ENCODE assay signal across 1 cellular context in the genomic region with DNA sequence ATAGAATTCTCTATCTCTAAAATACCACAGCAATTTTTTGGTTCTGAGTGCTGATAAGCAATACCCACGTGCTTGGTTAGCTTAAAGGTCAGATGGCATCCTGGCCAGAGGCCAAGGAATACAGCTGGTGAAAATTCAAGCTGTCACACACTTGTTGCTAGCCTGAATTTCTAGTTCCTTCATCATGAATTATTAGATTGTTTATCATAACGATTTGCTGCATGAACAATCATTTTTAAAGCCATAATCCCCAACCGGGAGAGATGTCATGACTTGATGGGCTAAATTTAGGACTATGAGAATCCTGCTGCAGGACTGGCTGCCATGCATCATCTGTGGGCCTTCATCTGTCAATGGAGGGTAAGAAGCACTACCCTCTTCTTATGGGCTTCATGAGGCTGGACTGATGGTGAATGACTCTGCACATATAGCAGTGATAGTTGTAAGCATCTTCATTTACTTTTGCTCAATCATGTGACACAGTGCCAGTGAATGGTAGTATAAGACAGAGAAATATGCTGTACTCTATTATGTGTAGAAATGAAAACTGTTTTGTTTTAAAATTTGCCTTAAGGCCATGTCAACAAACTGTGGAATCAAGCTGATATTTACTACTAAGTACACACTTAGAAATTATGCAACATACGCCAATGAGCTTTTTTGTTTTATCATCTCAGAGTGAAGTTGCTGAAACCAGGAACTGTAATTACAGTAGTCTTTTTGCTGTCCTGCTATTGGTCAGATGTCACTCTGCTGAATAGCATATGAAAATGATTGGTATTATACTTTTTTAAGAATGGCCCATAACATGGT.
TF ChIP-seq lines count a peak whose summit lies in the region.

No MANE protein-coding gene starts in this region.

TF ChIP-seq in GM23338, 12 proteins besides CTCF, POLR2A, EP300 and RAD21 (continued from another document):
- TF ChIP-seq, protein P1, sequence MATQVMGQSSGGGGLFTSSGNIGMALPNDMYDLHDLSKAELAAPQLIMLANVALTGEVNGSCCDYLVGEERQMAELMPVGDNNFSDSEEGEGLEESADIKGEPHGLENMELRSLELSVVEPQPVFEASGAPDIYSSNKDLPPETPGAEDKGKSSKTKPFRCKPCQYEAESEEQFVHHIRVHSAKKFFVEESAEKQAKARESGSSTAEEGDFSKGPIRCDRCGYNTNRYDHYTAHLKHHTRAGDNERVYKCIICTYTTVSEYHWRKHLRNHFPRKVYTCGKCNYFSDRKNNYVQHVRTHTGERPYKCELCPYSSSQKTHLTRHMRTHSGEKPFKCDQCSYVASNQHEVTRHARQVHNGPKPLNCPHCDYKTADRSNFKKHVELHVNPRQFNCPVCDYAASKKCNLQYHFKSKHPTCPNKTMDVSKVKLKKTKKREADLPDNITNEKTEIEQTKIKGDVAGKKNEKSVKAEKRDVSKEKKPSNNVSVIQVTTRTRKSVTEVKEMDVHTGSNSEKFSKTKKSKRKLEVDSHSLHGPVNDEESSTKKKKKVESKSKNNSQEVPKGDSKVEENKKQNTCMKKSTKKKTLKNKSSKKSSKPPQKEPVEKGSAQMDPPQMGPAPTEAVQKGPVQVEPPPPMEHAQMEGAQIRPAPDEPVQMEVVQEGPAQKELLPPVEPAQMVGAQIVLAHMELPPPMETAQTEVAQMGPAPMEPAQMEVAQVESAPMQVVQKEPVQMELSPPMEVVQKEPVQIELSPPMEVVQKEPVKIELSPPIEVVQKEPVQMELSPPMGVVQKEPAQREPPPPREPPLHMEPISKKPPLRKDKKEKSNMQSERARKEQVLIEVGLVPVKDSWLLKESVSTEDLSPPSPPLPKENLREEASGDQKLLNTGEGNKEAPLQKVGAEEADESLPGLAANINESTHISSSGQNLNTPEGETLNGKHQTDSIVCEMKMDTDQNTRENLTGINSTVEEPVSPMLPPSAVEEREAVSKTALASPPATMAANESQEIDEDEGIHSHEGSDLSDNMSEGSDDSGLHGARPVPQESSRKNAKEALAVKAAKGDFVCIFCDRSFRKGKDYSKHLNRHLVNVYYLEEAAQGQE (IDR thresholded peaks at IDR 0.05; ENCODE audit: unreplicated experiment) = no peak
- no peak for TF ChIP-seq EZH2phosphoT487 (IDR thresholded peaks at IDR 0.05; ENCODE audit: unreplicated experiment)
